In the genomic region with DNA sequence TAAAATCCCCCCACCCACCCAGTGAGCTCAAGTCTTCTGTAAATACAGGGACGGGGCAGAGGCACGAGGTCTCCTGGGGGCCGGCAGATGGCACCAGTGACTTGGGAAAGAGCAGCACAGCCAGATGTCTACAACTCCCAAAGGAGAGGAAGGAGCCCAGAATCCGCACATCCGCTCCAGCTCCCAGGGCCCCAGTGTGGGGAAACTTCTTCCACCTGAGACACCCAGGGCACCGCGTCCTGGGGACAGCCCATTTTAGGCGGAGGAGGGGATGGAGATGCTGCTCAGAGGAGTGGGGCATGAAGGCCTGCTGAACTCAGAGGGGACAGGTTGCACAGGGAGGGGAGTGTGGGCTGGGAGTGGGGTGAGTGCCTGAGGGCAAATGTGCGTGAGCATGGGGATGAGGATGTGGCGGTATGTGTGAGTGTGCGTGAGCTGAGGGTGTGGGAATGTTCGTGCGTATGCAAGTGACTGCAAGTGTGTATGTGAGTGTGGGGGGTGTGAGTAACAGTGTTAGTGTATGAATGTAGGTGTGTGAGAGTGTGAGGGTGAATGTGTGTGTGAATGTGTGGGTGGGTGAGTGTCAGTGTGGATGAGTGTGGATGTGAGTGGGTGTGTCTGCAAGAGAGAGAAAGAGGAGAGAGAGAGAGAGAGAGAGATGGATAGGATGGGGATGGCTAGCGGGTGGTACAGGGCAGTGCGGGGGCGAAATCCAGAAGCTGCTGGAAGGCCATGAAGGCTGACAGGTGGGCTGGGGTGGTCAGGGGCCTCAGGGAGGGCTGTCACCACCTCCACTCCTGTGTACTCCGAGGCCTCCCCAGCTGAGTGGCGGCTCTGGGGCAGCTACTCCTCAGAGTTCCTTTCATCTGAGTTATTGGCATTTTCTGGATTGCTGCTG, we compare ENCODE assay signal across 8 cellular contexts.
DNase-seq lines count a peak whose midpoint lies in the region; ATAC-seq, FAIRE-seq and TF ChIP-seq lines count a peak whose summit lies in the region.

No MANE protein-coding gene starts in this region.

- H3K4me3 ChIP-seq in GM12875 (ENCODE audit: low read depth, low read length) = no peak overlapping the region

- TF ChIP-seq CTCF in AG09319 (IDR thresholded peaks at IDR 0.05; ENCODE audit: low read depth, low read length) (peak; percentile 56), GM12875 (IDR thresholded peaks at IDR 0.05; ENCODE audit: borderline replicate concordance, insufficient read depth, low read depth, low read length) (peak; percentile 23; the same call in 1 of the 2 replicates), neural crest cell (conservative IDR thresholded peaks at IDR 0.05) (peak; percentile 63)

- no peak for FAIRE-seq in GM12892 (lab: Jason Lieb, UNC)

- peak overlapping the region; percentile 57 for H3K27ac Mint-ChIP-seq in neural crest cell (ENCODE audit: unreplicated experiment)

- peaks cover 26% of the 10 kb centered on the region for H3K27me3 Mint-ChIP-seq in neural crest cell (ENCODE audit: low read depth)

- no peak for ATAC-seq in GM18858 (IDR thresholded peaks at IDR 0.05; ENCODE audit: unreplicated experiment)
- ATAC-seq in GM21360 (IDR thresholded peaks at IDR 0.05; ENCODE audit: unreplicated experiment) = no peak

- peaks cover 5% of the 10 kb centered on the region for H3K4me1 Mint-ChIP-seq in neural crest cell

- no peak for DNase-seq in AG09319 (ENCODE audit: extremely low read depth, low read depth)
- DNase-seq in NCI-H82 (lab: John Stamatoyannopoulos, UW) = peak; percentile 84
- DNase-seq in dermis microvascular lymphatic vessel endothelial cell (ENCODE audit: low read depth in 2 of 2) = peak; percentile 45 to 75
- peak; percentile 32 for DNase-seq in neural crest cell (ENCODE audit: low read depth, low spot score)
- DNase-seq in GM12892 (ENCODE audit: insufficient read length) = no peak

- no peaks in the 10 kb centered on the region for H3K36me3 Mint-ChIP-seq in neural crest cell (ENCODE audit: low read depth)

- H3K4me3 Mint-ChIP-seq in neural crest cell = no peak overlapping the region

- no peak for TF ChIP-seq POLR2A in GM12892 (IDR thresholded peaks at IDR 0.05; ENCODE audit: low read depth, low read length)

- H3K9me3 Mint-ChIP-seq in neural crest cell = no peaks in the 10 kb centered on the region

Comparison
In these comparisons a context has a peak if more than half of its experiments do, and no peak if none do; other contexts are left out.
1. DNase-seq: peak in NCI-H82 (single experiment), dermis microvascular lymphatic vessel endothelial cell (2 of 2) and neural crest cell (single experiment); none in AG09319 (single experiment) and GM12892 (single experiment).
2. Peak in every context shown above with its lines, with median percentiles within 50 percentile points of each other: CTCF ChIP-seq.